Comparison of ENCODE assay signal across 31 cellular contexts in genomic region chr16:23024044-23024443, GRCh38.
"Had no signal": no experiment of that assay in that cellular context is flagged by ENCODE, and none has a peak within 500 bp of the region (broad histone marks: within the 10 kb centered on the region; RNA-seq: fewer than 3 reads in every experiment).

No MANE protein-coding gene starts in this region.

- H3K4me3 ChIP-seq: PC-9 had no signal

- H3K4me1 Mint-ChIP-seq: activated naive CD8-positive, alpha-beta T cell treated with anti-CD3 and anti-CD28 coated beads for 36 hours; activated T-helper 17 cell treated with anti-CD3 and anti-CD28 coated beads, Interleukin-2, amount 50 U/mL, for 72 hours had no signal

- DNase-seq: activated CD4-positive, alpha-beta T cell treated with anti-CD3 and anti-CD28 coated beads for 1 hour; activated CD4-positive, alpha-beta T cell treated with anti-CD3 and anti-CD28 coated beads for 48 hours; activated CD4-positive, alpha-beta T cell treated with anti-CD3 and anti-CD28 coated beads, Interleukin-2, amount 50 U/mL, for 4 hours; activated CD4-positive, CD25-positive, alpha-beta regulatory T cell; activated CD8-positive, alpha-beta T cell treated with anti-CD3 and anti-CD28 coated beads for 36 hours; activated effector memory CD4-positive, alpha-beta T cell treated with anti-CD3 and anti-CD28 coated beads, Interleukin-2, amount 50 U/mL, for 16 hours; activated naive CD4-positive, alpha-beta T cell; activated naive CD4-positive, alpha-beta T cell treated with anti-CD3 and anti-CD28 coated beads, Interleukin-2, amount 50 U/mL, for 16 hours; activated naive CD8-positive, alpha-beta T cell treated with anti-CD3 and anti-CD28 coated beads for 36 hours; activated T-cell treated with anti-CD3 and anti-CD28 coated beads, Interleukin-2, amount 50 U/mL, for 1 hour; activated T-cell treated with anti-CD3 and anti-CD28 coated beads, Interleukin-2, amount 50 U/mL, for 72 hours; amniotic stem cell; aorta; brain microvascular endothelial cell; central memory CD4-positive, alpha-beta T cell; Karpas-422; KBM-7; MM.1S; MV-4-11; NCI-H146; NCI-H187; NCI-H2081 treated with DMSO at 0.1 percent for 48 hours; NCI-H226; NCI-H510A; NCI-H526; PC-9; Right ventricle myocardium superior; T1000; WERI-Rb-1 had no signal

- H3K36me3 ChIP-seq: brain microvascular endothelial cell, WERI-Rb-1 had no signal

- FAIRE-seq: colon had no signal

- H2AFZ ChIP-seq: PC-9 had no signal

- H3K27ac Mint-ChIP-seq: activated CD8-positive, alpha-beta T cell treated with anti-CD3 and anti-CD28 coated beads for 36 hours; activated naive CD8-positive, alpha-beta T cell treated with anti-CD3 and anti-CD28 coated beads for 36 hours; activated T-cell treated with anti-CD3 and anti-CD28 coated beads, Interleukin-2, amount 50 U/mL, for 72 hours; activated T-helper 17 cell treated with anti-CD3 and anti-CD28 coated beads, Interleukin-2, amount 50 U/mL, for 72 hours had no signal

- ATAC-seq: activated CD8-positive, alpha-beta T cell treated with anti-CD3 and anti-CD28 coated beads for 36 hours; activated T-cell treated with anti-CD3 and anti-CD28 coated beads, Interleukin-2, amount 50 U/mL, for 72 hours; activated T-helper 17 cell treated with anti-CD3 and anti-CD28 coated beads, Interleukin-2, amount 50 U/mL, for 72 hours had no signal

- H3K4me2 ChIP-seq: PC-9 had no signal

- H3K9me3 Mint-ChIP-seq: activated CD8-positive, alpha-beta T cell treated with anti-CD3 and anti-CD28 coated beads for 36 hours; activated naive CD8-positive, alpha-beta T cell treated with anti-CD3 and anti-CD28 coated beads for 36 hours; activated T-cell treated with anti-CD3 and anti-CD28 coated beads, Interleukin-2, amount 50 U/mL, for 72 hours had no signal

- H3K27me3 ChIP-seq: brain microvascular endothelial cell had no signal

- H3K4me3 Mint-ChIP-seq: activated CD8-positive, alpha-beta T cell treated with anti-CD3 and anti-CD28 coated beads for 36 hours; activated naive CD8-positive, alpha-beta T cell treated with anti-CD3 and anti-CD28 coated beads for 36 hours; activated T-cell treated with anti-CD3 and anti-CD28 coated beads, Interleukin-2, amount 50 U/mL, for 72 hours; activated T-helper 17 cell treated with anti-CD3 and anti-CD28 coated beads, Interleukin-2, amount 50 U/mL, for 72 hours had no signal

- H3K27ac ChIP-seq: brain microvascular endothelial cell, PC-9, WERI-Rb-1 had no signal

- H3K36me3 Mint-ChIP-seq: activated naive CD8-positive, alpha-beta T cell treated with anti-CD3 and anti-CD28 coated beads for 36 hours had no signal
